ENCODE assay signal across 21 cellular contexts in genomic region chr2:206079699-206080465, GRCh38. TPM values are rescaled to one million over a fixed set of nuclear protein-coding genes. Genes with fewer than 3 reads are reported as not detected.
DNase-seq lines count a peak whose midpoint lies in the region; ATAC-seq and TF ChIP-seq lines count a peak whose summit lies in the region.
"Had no signal": no experiment of that assay in that cellular context is flagged by ENCODE, and none has a peak within 500 bp of the region (broad histone marks: within the 10 kb centered on the region; RNA-seq: fewer than 3 reads in every experiment).

No MANE protein-coding gene starts in this region.

- peaks cover 34% of the 10 kb centered on the region; the same call in 1 of the 2 replicates for H3K4me1 ChIP-seq in iPS-20b (ENCODE audit: insufficient read depth, low read length)
- H3K4me1 ChIP-seq: SJCRH30 had no signal

- peak overlapping the region; percentile 7 to 16 for H3K27ac Mint-ChIP-seq in activated naive CD4-positive, alpha-beta T cell treated with anti-CD3 and anti-CD28 coated beads, Interleukin-2, amount 50 U/mL, for 72 hours
- peak overlapping the region; percentile 99 for H3K27ac Mint-ChIP-seq in WTC11
- peak overlapping the region; percentile 53 for H3K27ac Mint-ChIP-seq in stimulated activated effector memory CD8-positive, alpha-beta T cell treated with anti-CD3 and anti-CD28 coated beads, Interleukin-12 subunit alpha, Interleukin-12 subunit beta, amount 100 ng/mL, for 72 hours
- H3K27ac Mint-ChIP-seq: activated CD4-positive, alpha-beta memory T cell treated with anti-CD3 and anti-CD28 coated beads, Interleukin-2, amount 10 ng/mL, durations not matched to agents 7 days and 5 days; activated naive CD8-positive, alpha-beta T cell treated with anti-CD3 and anti-CD28 coated beads, Interleukin-2, amount 10 ng/mL, durations not matched to agents 7 days and 5 days; T-helper 1 cell treated with Interleukin-12 subunit alpha and Interleukin-12 subunit beta and Interleukin-4 antibody, amounts not matched to agents 30 μg/mL and 1 μg/mL, for 36 hours had no signal

- no peaks in the 10 kb centered on the region for H3K9me3 Mint-ChIP-seq in activated naive CD4-positive, alpha-beta T cell treated with anti-CD3 and anti-CD28 coated beads, Interleukin-2, amount 50 U/mL, for 72 hours
- H3K9me3 Mint-ChIP-seq in WTC11 = no peaks in the 10 kb centered on the region
- no peaks in the 10 kb centered on the region for H3K9me3 Mint-ChIP-seq in stimulated activated effector memory CD8-positive, alpha-beta T cell treated with anti-CD3 and anti-CD28 coated beads, Interleukin-12 subunit alpha, Interleukin-12 subunit beta, amount 100 ng/mL, for 72 hours
- H3K9me3 Mint-ChIP-seq: activated CD4-positive, alpha-beta memory T cell treated with anti-CD3 and anti-CD28 coated beads, Interleukin-2, amount 10 ng/mL, durations not matched to agents 7 days and 5 days; activated naive CD8-positive, alpha-beta T cell treated with anti-CD3 and anti-CD28 coated beads, Interleukin-2, amount 10 ng/mL, durations not matched to agents 7 days and 5 days; activated T-cell treated with anti-CD3 and anti-CD28 coated beads, Interleukin-2, amount 50 U/mL, for 4 hours; T-helper 1 cell treated with Interleukin-12 subunit alpha and Interleukin-12 subunit beta and Interleukin-4 antibody, amounts not matched to agents 30 μg/mL and 1 μg/mL, for 36 hours had no signal

- POLR2A ChIA-PET in WTC11 (lab: Charles Lee) = interaction anchor here (0.5 to 0.7 kb wide), 2 partner anchors 14 to 137 kb away, joined by 4 to 5 read pairs; no protein-coding TSS in a partner anchor

- H3K27me3 Mint-ChIP-seq in WTC11 (ENCODE audit: low read depth) = no peaks in the 10 kb centered on the region; the same call in 1 of the 2 replicates
- H3K27me3 Mint-ChIP-seq: activated CD4-positive, alpha-beta memory T cell treated with anti-CD3 and anti-CD28 coated beads, Interleukin-2, amount 10 ng/mL, durations not matched to agents 7 days and 5 days; activated naive CD8-positive, alpha-beta T cell treated with anti-CD3 and anti-CD28 coated beads, Interleukin-2, amount 10 ng/mL, durations not matched to agents 7 days and 5 days had no signal

- H3K36me3 ChIP-seq in iPS-20b (ENCODE audit: insufficient read depth, low read depth, low read length) = no peaks in the 10 kb centered on the region
- H3K36me3 ChIP-seq: brain microvascular endothelial cell, SJCRH30 had no signal

- peak overlapping the region; percentile 57 for H3K4me3 Mint-ChIP-seq in WTC11
- no peak overlapping the region for H3K4me3 Mint-ChIP-seq in stimulated activated effector memory CD8-positive, alpha-beta T cell treated with anti-CD3 and anti-CD28 coated beads, Interleukin-12 subunit alpha, Interleukin-12 subunit beta, amount 100 ng/mL, for 72 hours
- H3K4me3 Mint-ChIP-seq: activated CD4-positive, alpha-beta memory T cell treated with anti-CD3 and anti-CD28 coated beads, Interleukin-2, amount 10 ng/mL, durations not matched to agents 7 days and 5 days; activated naive CD8-positive, alpha-beta T cell treated with anti-CD3 and anti-CD28 coated beads, Interleukin-2, amount 10 ng/mL, durations not matched to agents 7 days and 5 days; activated T-cell treated with anti-CD3 and anti-CD28 coated beads, Interleukin-2, amount 50 U/mL, for 4 hours; T-helper 1 cell treated with Interleukin-12 subunit alpha and Interleukin-12 subunit beta and Interleukin-4 antibody, amounts not matched to agents 30 μg/mL and 1 μg/mL, for 36 hours had no signal

- no peak for TF ChIP-seq CTCF in WTC11 (IDR thresholded peaks at IDR 0.05)

- H3K27me3 ChIP-seq in iPS-20b (ENCODE audit: insufficient read depth, low read length) = no peaks in the 10 kb centered on the region
- H3K27me3 ChIP-seq: brain microvascular endothelial cell, SJCRH30 had no signal

- H3K36me3 Mint-ChIP-seq in activated naive CD4-positive, alpha-beta T cell treated with anti-CD3 and anti-CD28 coated beads, Interleukin-2, amount 50 U/mL, for 72 hours = peaks cover 6 to 7% of the 10 kb centered on the region in 2 donors
- no peaks in the 10 kb centered on the region for H3K36me3 Mint-ChIP-seq in WTC11
- peaks cover 19% of the 10 kb centered on the region for H3K36me3 Mint-ChIP-seq in stimulated activated effector memory CD8-positive, alpha-beta T cell treated with anti-CD3 and anti-CD28 coated beads, Interleukin-12 subunit alpha, Interleukin-12 subunit beta, amount 100 ng/mL, for 72 hours

- H3K4me3 ChIP-seq in iPS-20b (ENCODE audit: low read length) = peak overlapping the region; percentile 47
- H3K4me3 ChIP-seq: lung, SJCRH30 had no signal

- H3K27ac ChIP-seq in iPS-20b (ENCODE audit: low read length) = peak overlapping the region; percentile 28
- H3K27ac ChIP-seq: brain microvascular endothelial cell, SJCRH30 had no signal

- H3K9ac ChIP-seq in iPS-20b (ENCODE audit: low read depth, low read length) = peak overlapping the region; percentile 69; the same call in 1 of the 2 replicates

- no peak for DNase-seq in activated naive CD4-positive, alpha-beta T cell treated with anti-CD3 and anti-CD28 coated beads, Interleukin-2, amount 50 U/mL, for 72 hours (ENCODE audit: low spot score in 2 of 2)
- DNase-seq in activated naive CD4-positive, alpha-beta T cell (lab: John Stamatoyannopoulos, UW) = no peak
- DNase-seq in WTC11 (ENCODE audit: low spot score) (no peak), ureter (ENCODE audit: low spot score) (no peak)
- DNase-seq in stimulated activated effector memory CD8-positive, alpha-beta T cell treated with anti-CD3 and anti-CD28 coated beads, Interleukin-12 subunit alpha, Interleukin-12 subunit beta, amount 100 ng/mL, for 72 hours (ENCODE audit: low spot score in 2 of 2) = no peak
- no peak for DNase-seq in activated CD8-positive, alpha-beta memory T cell treated with anti-CD3 and anti-CD28 coated beads, Interleukin-2, amount 50 U/mL, for 4 hours
- DNase-seq in activated T-cell treated with anti-CD3 and anti-CD28 coated beads, Interleukin-2, amount 50 U/mL, for 1 hour = no peak
- DNase-seq: activated CD4-positive, alpha-beta memory T cell treated with anti-CD3 and anti-CD28 coated beads, Interleukin-2, amount 10 ng/mL, durations not matched to agents 7 days and 5 days; activated naive CD8-positive, alpha-beta T cell treated with anti-CD3 and anti-CD28 coated beads, Interleukin-2, amount 10 ng/mL, durations not matched to agents 7 days and 5 days; activated T-cell treated with anti-CD3 and anti-CD28 coated beads, Interleukin-2, amount 50 U/mL, for 4 hours; brain microvascular endothelial cell; C1 segment of cervical spinal cord; foreskin melanocyte; MV-4-11; NCI-H1930; NCI-H526 treated with DMSO at 0.1 percent for 48 hours; PC-3 had no signal

- H3K9me3 ChIP-seq in iPS-20b (ENCODE audit: insufficient read depth, low read depth, low read length) = no peaks in the 10 kb centered on the region
- H3K9me3 ChIP-seq: SJCRH30 had no signal

- CTCF ChIA-PET in WTC11 (lab: Charles Lee) = interaction anchor here (0.6 to 1.2 kb wide), 2 partner anchors 9 to 78 kb away, joined by 3 read pairs; no protein-coding TSS in a partner anchor

- H3K4me1 Mint-ChIP-seq in WTC11 = peaks cover 60% of the 10 kb centered on the region
- peaks cover 47% of the 10 kb centered on the region for H3K4me1 Mint-ChIP-seq in stimulated activated effector memory CD8-positive, alpha-beta T cell treated with anti-CD3 and anti-CD28 coated beads, Interleukin-12 subunit alpha, Interleukin-12 subunit beta, amount 100 ng/mL, for 72 hours

- ATAC-seq in activated naive CD4-positive, alpha-beta T cell treated with anti-CD3 and anti-CD28 coated beads, Interleukin-2, amount 50 U/mL, for 72 hours = no peak
- ATAC-seq in WTC11 = peak; percentile 77
- no peak for ATAC-seq in stimulated activated effector memory CD8-positive, alpha-beta T cell treated with anti-CD3 and anti-CD28 coated beads, Interleukin-12 subunit alpha, Interleukin-12 subunit beta, amount 100 ng/mL, for 72 hours
- ATAC-seq: activated T-cell treated with anti-CD3 and anti-CD28 coated beads, Interleukin-2, amount 50 U/mL, for 4 hours; PC-3 had no signal

TF ChIP-seq in WTC11, 78 proteins besides CTCF, POLR2A, EP300 and RAD21 (continues in another document):
- TF ChIP-seq ZNF532 (CRISPR knock-in tag; IDR thresholded peaks at IDR 0.05; ENCODE audit: borderline replicate concordance) (no peak), TCF7 (CRISPR knock-in tag; IDR thresholded peaks at IDR 0.05; ENCODE audit: low read depth) (no peak), FOXP1 (CRISPR knock-in tag; IDR thresholded peaks at IDR 0.05; ENCODE audit: borderline replicate concordance) (no peak)

RNA-seq across cellular contexts. Expression of gene INO80D, which starts 6.1 kb away (rescaled TPM):
- 10 to 100 TPM; 21.7 to 22.6 TPM for total RNA-seq in activated naive CD4-positive, alpha-beta T cell treated with anti-CD3 and anti-CD28 coated beads, Interleukin-2, amount 50 U/mL, for 72 hours
- total RNA-seq in WTC11 (2021) (30.9 to 34.1 TPM (median 33.2 TPM) in 3 replicates), ureter (42.8 TPM)

Comparison
In these comparisons a context has a peak if more than half of its experiments do, and no peak if none do; other contexts are left out.
1. H3K27ac Mint-ChIP-seq: peak in every context shown above with its lines; median percentile 99 in WTC11; 53 in stimulated activated effector memory CD8-positive, alpha-beta T cell treated with anti-CD3 and anti-CD28 coated beads, Interleukin-12 subunit alpha, Interleukin-12 subunit beta, amount 100 ng/mL, for 72 hours; 12 in activated naive CD4-positive, alpha-beta T cell treated with anti-CD3 and anti-CD28 coated beads, Interleukin-2, amount 50 U/mL, for 72 hours.